In the genomic region with DNA sequence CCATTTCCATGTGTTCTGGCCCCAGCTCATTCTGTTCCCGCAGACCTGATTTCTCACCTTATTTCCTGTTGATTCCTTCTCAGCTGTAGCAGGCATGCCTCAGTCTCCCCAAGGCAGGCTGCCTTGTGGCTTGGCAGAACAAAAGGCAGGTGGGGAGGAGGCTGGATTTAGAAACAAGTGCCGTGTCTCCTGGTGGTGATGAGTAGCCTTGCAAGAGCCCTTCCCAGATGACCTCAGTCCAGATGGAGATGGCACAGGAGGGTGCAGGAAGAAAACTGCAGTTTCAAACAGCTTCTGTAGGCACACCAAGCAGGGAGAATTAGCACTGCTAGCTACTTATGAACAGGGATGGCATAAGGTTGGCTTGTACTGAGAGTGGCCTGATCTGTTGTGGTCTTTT, we compare ENCODE assay signal across 22 cellular contexts.
A peak's percentile ranks its signal among the peaks of the same experiment; 100 is the strongest.
DNase-seq lines count a peak whose midpoint lies in the region; ATAC-seq and TF ChIP-seq lines count a peak whose summit lies in the region.
"Had no signal": no experiment of that assay in that cellular context is flagged by ENCODE, and none has a peak within 500 bp of the region (broad histone marks: within the 10 kb centered on the region; RNA-seq: fewer than 3 reads in every experiment).

No MANE protein-coding gene starts in this region.

- peak; percentile 14 for TF ChIP-seq CTCF in GM12873 (IDR thresholded peaks at IDR 0.05; ENCODE audit: insufficient read depth, low read depth, low read length, missing control alignments)
- no peak for TF ChIP-seq CTCF in WTC11 (IDR thresholded peaks at IDR 0.05)
- peak; percentile 16 for TF ChIP-seq CTCF in glutamatergic neuron (IDR thresholded peaks at IDR 0.05; ENCODE audit: partially characterized antibody, unreplicated experiment)
- TF ChIP-seq CTCF in osteoblast (IDR thresholded peaks at IDR 0.05; ENCODE audit: extremely low read depth, low read depth, low read length) = no peak
- no peak for TF ChIP-seq CTCF in right atrium auricular region (IDR thresholded peaks at IDR 0.05)

- H3K79me2 ChIP-seq in osteoblast (ENCODE audit: insufficient read depth, low read length) = no peaks in the 10 kb centered on the region

- CTCF ChIA-PET in WTC11 (lab: Charles Lee) = interaction anchor here (1.5 kb wide), 1 partner anchor 112 kb away, joined by 4 read pairs; no protein-coding TSS in a partner anchor

- ATAC-seq in WTC11 (peak; percentile 74), HG03045 (IDR thresholded peaks at IDR 0.05; ENCODE audit: unreplicated experiment) (no peak), SK-N-SH treated with all-trans-retinoic acid at 6 μM for 48 hours (no peak)

- H3K4me1 ChIP-seq in osteoblast (ENCODE audit: insufficient read depth, low read length) = no peaks in the 10 kb centered on the region
- no peaks in the 10 kb centered on the region for H3K4me1 ChIP-seq in right atrium auricular region
- H3K4me1 ChIP-seq: SJCRH30 had no signal

- H3K4me3 ChIP-seq in osteoblast (ENCODE audit: insufficient read depth, low read length) (no peak overlapping the region), right atrium auricular region (no peak overlapping the region)
- H3K4me3 ChIP-seq: BLaER1 treated with 17β-estradiol and CSF1 and Interleukin-3, amounts not matched to agents 10 nM and 100 nM; MG63; SJCRH30 had no signal

- H3K27me3 ChIP-seq in osteoblast (ENCODE audit: insufficient read depth, low read length) (no peaks in the 10 kb centered on the region), right atrium auricular region (no peaks in the 10 kb centered on the region)
- H3K27me3 ChIP-seq: BLaER1 treated with 17β-estradiol and CSF1 and Interleukin-3, amounts not matched to agents 10 nM and 100 nM; MG63 had no signal

- H3K27ac ChIP-seq in osteoblast (ENCODE audit: low read depth, low read length) (no peak overlapping the region), right atrium auricular region (no peak overlapping the region)
- H3K27ac ChIP-seq: BLaER1 treated with 17β-estradiol and CSF1 and Interleukin-3, amounts not matched to agents 10 nM and 100 nM; SJCRH30 had no signal

- DNase-seq in WTC11 (ENCODE audit: low spot score) (no peak), glutamatergic neuron (no peak), osteoblast (ENCODE audit: insufficient read length, low spot score, missing footprints) (peak; percentile 14), right atrium auricular region (ENCODE audit: low spot score) (no peak), mesenteric fat pad (ENCODE audit: low spot score) (no peak)
- DNase-seq: ACHN; CD4-positive, alpha-beta memory T cell; EL; GOT3; MG63; NCI-H1417; NCI-H1694 treated with DMSO at 0.1 percent for 48 hours; NCI-H2081 treated with DMSO at 0.1 percent for 48 hours; NCI-H2171 treated with DMSO at 0.1 percent for 48 hours; NCI-H446; NCI-H526; OCI-M1; SJCRH30 had no signal

- H3K36me3 ChIP-seq in osteoblast (ENCODE audit: insufficient read depth, low read length) (no peaks in the 10 kb centered on the region), right atrium auricular region (no peaks in the 10 kb centered on the region)
- H3K36me3 ChIP-seq: MG63, SJCRH30 had no signal

- H3K4me1 Mint-ChIP-seq in WTC11 (peaks cover 10% of the 10 kb centered on the region), glutamatergic neuron (ENCODE audit: low read depth, unreplicated experiment) (no peaks in the 10 kb centered on the region)
- H3K4me1 Mint-ChIP-seq: CD4-positive, alpha-beta memory T cell had no signal

- H3K4me3 Mint-ChIP-seq in WTC11 (no peak overlapping the region), glutamatergic neuron (ENCODE audit: unreplicated experiment) (no peak overlapping the region)
- H3K4me3 Mint-ChIP-seq: CD4-positive, alpha-beta memory T cell had no signal

- H3K9me3 ChIP-seq in osteoblast (ENCODE audit: low read depth, low read length) = no peaks in the 10 kb centered on the region
- H3K9me3 ChIP-seq in right atrium auricular region = no peaks in the 10 kb centered on the region
- H3K9me3 ChIP-seq: MG63, SJCRH30 had no signal

- H3K27me3 Mint-ChIP-seq in WTC11 (ENCODE audit: low read depth) (no peaks in the 10 kb centered on the region), glutamatergic neuron (ENCODE audit: unreplicated experiment) (no peaks in the 10 kb centered on the region)
- H3K27me3 Mint-ChIP-seq: CD4-positive, alpha-beta memory T cell had no signal

- H3K27ac Mint-ChIP-seq in WTC11 (no peak overlapping the region), glutamatergic neuron (ENCODE audit: unreplicated experiment) (no peak overlapping the region)
- H3K27ac Mint-ChIP-seq: CD4-positive, alpha-beta memory T cell had no signal

- H3K4me2 ChIP-seq in osteoblast (ENCODE audit: insufficient read depth, low read length) = no peak overlapping the region
- H3K4me2 ChIP-seq: BLaER1 treated with 17β-estradiol and CSF1 and Interleukin-3, amounts not matched to agents 10 nM and 100 nM had no signal

- H3K9me3 Mint-ChIP-seq in WTC11 (peaks cover 13% of the 10 kb centered on the region), glutamatergic neuron (ENCODE audit: unreplicated experiment) (no peaks in the 10 kb centered on the region)

- H3K36me3 Mint-ChIP-seq in WTC11 (peaks cover 4% of the 10 kb centered on the region; the same call in 1 of the 2 replicates), glutamatergic neuron (ENCODE audit: unreplicated experiment) (no peaks in the 10 kb centered on the region)
- H3K36me3 Mint-ChIP-seq: CD4-positive, alpha-beta memory T cell had no signal

- no peak overlapping the region for H2AFZ ChIP-seq in osteoblast (ENCODE audit: low read length)

- POLR2A ChIA-PET in WTC11 (lab: Charles Lee) = no interaction called here

- no peaks in the 10 kb centered on the region for H4K20me1 ChIP-seq in osteoblast (ENCODE audit: insufficient read depth, low read length)
- H4K20me1 ChIP-seq: BLaER1 treated with 17β-estradiol and CSF1 and Interleukin-3, amounts not matched to agents 10 nM and 100 nM had no signal

TF ChIP-seq in WTC11, 78 proteins besides CTCF, POLR2A, EP300 and RAD21 (continues in another document):
- TF ChIP-seq, protein P1, sequence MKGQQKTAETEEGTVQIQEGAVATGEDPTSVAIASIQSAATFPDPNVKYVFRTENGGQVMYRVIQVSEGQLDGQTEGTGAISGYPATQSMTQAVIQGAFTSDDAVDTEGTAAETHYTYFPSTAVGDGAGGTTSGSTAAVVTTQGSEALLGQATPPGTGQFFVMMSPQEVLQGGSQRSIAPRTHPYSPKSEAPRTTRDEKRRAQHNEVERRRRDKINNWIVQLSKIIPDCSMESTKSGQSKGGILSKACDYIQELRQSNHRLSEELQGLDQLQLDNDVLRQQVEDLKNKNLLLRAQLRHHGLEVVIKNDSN (CRISPR knock-in tag; IDR thresholded peaks at IDR 0.05) = no peak
- TF ChIP-seq ZNF121 (CRISPR knock-in tag; IDR thresholded peaks at IDR 0.05) = no peak
- no peak for TF ChIP-seq TEAD4 (CRISPR knock-in tag; IDR thresholded peaks at IDR 0.05)
- no peak for TF ChIP-seq ESRRA (CRISPR knock-in tag; IDR thresholded peaks at IDR 0.05; ENCODE audit: borderline replicate concordance)
- TF ChIP-seq, protein P2, sequence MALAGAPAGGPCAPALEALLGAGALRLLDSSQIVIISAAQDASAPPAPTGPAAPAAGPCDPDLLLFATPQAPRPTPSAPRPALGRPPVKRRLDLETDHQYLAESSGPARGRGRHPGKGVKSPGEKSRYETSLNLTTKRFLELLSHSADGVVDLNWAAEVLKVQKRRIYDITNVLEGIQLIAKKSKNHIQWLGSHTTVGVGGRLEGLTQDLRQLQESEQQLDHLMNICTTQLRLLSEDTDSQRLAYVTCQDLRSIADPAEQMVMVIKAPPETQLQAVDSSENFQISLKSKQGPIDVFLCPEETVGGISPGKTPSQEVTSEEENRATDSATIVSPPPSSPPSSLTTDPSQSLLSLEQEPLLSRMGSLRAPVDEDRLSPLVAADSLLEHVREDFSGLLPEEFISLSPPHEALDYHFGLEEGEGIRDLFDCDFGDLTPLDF (CRISPR knock-in tag; IDR thresholded peaks at IDR 0.05) = no peak
- TF ChIP-seq MXD4 (CRISPR knock-in tag; IDR thresholded peaks at IDR 0.05; ENCODE audit: borderline replicate concordance) = no peak
- TF ChIP-seq ZNF396 (CRISPR knock-in tag; IDR thresholded peaks at IDR 0.05; ENCODE audit: borderline replicate concordance) = no peak
- TF ChIP-seq KAT7 (CRISPR knock-in tag; IDR thresholded peaks at IDR 0.05; ENCODE audit: borderline replicate concordance) = no peak
- no peak for TF ChIP-seq JUN (CRISPR knock-in tag; IDR thresholded peaks at IDR 0.05)

TF ChIP-seq in SK-N-SH treated with all-trans-retinoic acid at 6 μM for 48 hours, 23 proteins besides CTCF, POLR2A, EP300 and RAD21:
- no peak for TF ChIP-seq BACH2 (CRISPR knock-in tag; IDR thresholded peaks at IDR 0.05; ENCODE audit: borderline replicate concordance)
- no peak for TF ChIP-seq ZFP3 (CRISPR knock-in tag; IDR thresholded peaks at IDR 0.05)
- TF ChIP-seq RARB (CRISPR knock-in tag; IDR thresholded peaks at IDR 0.05) = no peak
- no peak for TF ChIP-seq TOX (CRISPR knock-in tag; IDR thresholded peaks at IDR 0.05; ENCODE audit: borderline replicate concordance)
- no peak for TF ChIP-seq PPARA (CRISPR knock-in tag; IDR thresholded peaks at IDR 0.05; ENCODE audit: borderline replicate concordance)
- TF ChIP-seq ZNF8 (CRISPR knock-in tag; IDR thresholded peaks at IDR 0.05) = no peak
- TF ChIP-seq CREB5 (CRISPR knock-in tag; IDR thresholded peaks at IDR 0.05; ENCODE audit: low read depth) = no peak
TF ChIP-seq in SK-N-SH treated with all-trans-retinoic acid at 6 μM for 48 hours: peak in this region for 0.

Comparison
In these comparisons a context has a peak if more than half of its experiments do, and no peak if none do; other contexts are left out.
1. CTCF ChIP-seq: peak in GM12873 (single experiment) and glutamatergic neuron (single experiment); none in WTC11 (single experiment), osteoblast (single experiment) and right atrium auricular region (0 of 2).